In genomic region chr3:155070316-155070715, GRCh38 we compare ENCODE assay signal across 21 cellular contexts. TPM values are rescaled to one million over a fixed set of nuclear protein-coding genes. Genes with fewer than 3 reads are reported as not detected.
DNase-seq lines count a peak whose midpoint lies in the region; ATAC-seq and TF ChIP-seq lines count a peak whose summit lies in the region.
"Had no signal": no experiment of that assay in that cellular context is flagged by ENCODE, and none has a peak within 500 bp of the region (broad histone marks: within the 10 kb centered on the region; RNA-seq: fewer than 3 reads in every experiment).

No MANE protein-coding gene starts in this region.

- H3K9me3 ChIP-seq in breast epithelium: peaks cover 0 to 3% of the 10 kb centered on the region in 2 donors
- H3K9me3 ChIP-seq: BE2C, Peyer's patch, prostate gland had no signal

- in situ Hi-C loops in astrocyte of the spinal cord (cut with HindIII; ENCODE audit: low sequenced_read_pairs): no loop called here

- H3K36me3 ChIP-seq in breast epithelium: no peaks in the 10 kb centered on the region
- H3K36me3 ChIP-seq: BE2C, esophagus squamous epithelium, Peyer's patch, prostate gland had no signal

- intact Hi-C loops in MCF 10A (cut with micrococcal nuclease) (no loop called here), breast epithelium (cut with DNase I; ENCODE audit: low total_unique reads) (no loop called here)

- no peaks in the 10 kb centered on the region for H3K36me3 Mint-ChIP-seq in MCF 10A (ENCODE audit: insufficient read depth, unreplicated experiment)
- H3K36me3 Mint-ChIP-seq: brain had no signal

- H3K4me3 Mint-ChIP-seq in MCF 10A (ENCODE audit: unreplicated experiment): no peak overlapping the region
- H3K4me3 Mint-ChIP-seq: brain, T-helper 17 cell had no signal

- peak overlapping the region in 1 of 2 donors; percentile 59 for H3K27ac ChIP-seq in breast epithelium
- H3K27ac ChIP-seq: coronary artery, esophagus squamous epithelium, Peyer's patch, prostate gland had no signal

- DNase-seq in MCF 10A (ENCODE audit: unreplicated experiment): no peak
- DNase-seq in breast epithelium (ENCODE audit: low spot score in 2 of 2): no peak
- DNase-seq in astrocyte of the spinal cord (ENCODE audit: low read depth, low spot score): peak; percentile 33
- DNase-seq in iris pigment epithelial cell (ENCODE audit: low read depth): peak; percentile 63
- DNase-seq in AG20443 (ENCODE audit: low spot score): no peak
- DNase-seq in retina: no peak
- DNase-seq in stimulated activated CD8-positive, alpha-beta memory T cell treated with anti-CD3 and anti-CD28 coated beads, Interleukin-4, amount 100 ng/mL, for 48 hours: no peak
- DNase-seq: activated effector memory CD4-positive, alpha-beta T cell treated with anti-CD3 and anti-CD28 coated beads, Interleukin-2, amount 50 U/mL, for 16 hours; BE2C; DMS79 treated with DMSO at 0.1 percent for 48 hours; esophagus squamous epithelium; NCI-H1694; NCI-H2171; NCI-H524 treated with DMSO at 0.1 percent for 48 hours; Peyer's patch; T-helper 17 cell had no signal

- no peak for TF ChIP-seq POLR2A in breast epithelium (IDR thresholded peaks at IDR 0.05)

- no peak for ATAC-seq in GM21367 (IDR thresholded peaks at IDR 0.05; ENCODE audit: unreplicated experiment)
- ATAC-seq: T-helper 17 cell had no signal

- peaks cover 15% of the 10 kb centered on the region for H3K9me3 Mint-ChIP-seq in MCF 10A (ENCODE audit: unreplicated experiment)

- H3K4me3 ChIP-seq in breast epithelium (no peak overlapping the region), astrocyte of the spinal cord (ENCODE audit: low read depth, low read length) (no peak overlapping the region)
- H3K4me3 ChIP-seq: coronary artery, esophagus squamous epithelium, lung, Peyer's patch, prostate gland had no signal

- H3K27ac Mint-ChIP-seq in MCF 10A (ENCODE audit: low read depth, unreplicated experiment): peak overlapping the region; percentile 2
- H3K27ac Mint-ChIP-seq: T-helper 17 cell had no signal

- CTCF ChIA-PET in MCF 10A (lab: Yijun Ruan, JAX): no interaction called here

- H3K27me3 Mint-ChIP-seq in MCF 10A (ENCODE audit: insufficient read depth, unreplicated experiment): no peaks in the 10 kb centered on the region
- H3K27me3 Mint-ChIP-seq: brain, T-helper 17 cell had no signal

- no peaks in the 10 kb centered on the region for H3K27me3 ChIP-seq in breast epithelium
- H3K27me3 ChIP-seq: BE2C, esophagus squamous epithelium, Peyer's patch had no signal

- TSS peak; percentile 58 for BruUV-seq in MCF 10A (replicated peaks; lab: Mats Ljungman, UMichigan)

- TF ChIP-seq CTCF in MCF 10A (IDR thresholded peaks at IDR 0.05; ENCODE audit: unreplicated experiment) (no peak), breast epithelium (IDR thresholded peaks at IDR 0.05) (no peak), astrocyte of the spinal cord (IDR thresholded peaks at IDR 0.05; ENCODE audit: low read depth, low read length) (no peak)

- H3K4me1 ChIP-seq in breast epithelium: no peaks in the 10 kb centered on the region
- H3K4me1 ChIP-seq: BE2C, esophagus squamous epithelium, Peyer's patch, prostate gland had no signal

- POLR2A ChIA-PET in MCF 10A (lab: Yijun Ruan, JAX): no interaction called here

- H3K4me1 Mint-ChIP-seq in MCF 10A (ENCODE audit: insufficient read depth, unreplicated experiment): peaks cover 17% of the 10 kb centered on the region
- H3K4me1 Mint-ChIP-seq: T-helper 17 cell had no signal

RNA-seq across cellular contexts. Expression of gene MME, which starts 9.8 kb away (rescaled TPM):
- total RNA-seq in MCF 10A (2022): 26.3 and 37.0 TPM in 2 replicates
- 100 to 1,000 TPM; 114 to 155 (median 119) TPM for total RNA-seq in breast epithelium

Comparison
In these comparisons a context has a peak if more than half of its experiments do, and no peak if none do; other contexts are left out.
1. DNase-seq: peak in astrocyte of the spinal cord (single experiment) and iris pigment epithelial cell (single experiment); none in MCF 10A (single experiment), breast epithelium (0 of 2), AG20443 (single experiment), retina (single experiment) and stimulated activated CD8-positive, alpha-beta memory T cell treated with anti-CD3 and anti-CD28 coated beads, Interleukin-4, amount 100 ng/mL, for 48 hours (single experiment).